Comparison of ENCODE assay signal across 8 cellular contexts in genomic region chr12:65695077-65695865, GRCh38.
A peak's percentile ranks its signal among the peaks of the same experiment; 100 is the strongest.
DNase-seq lines count a peak whose midpoint lies in the region; ATAC-seq and TF ChIP-seq lines count a peak whose summit lies in the region.

No MANE protein-coding gene starts in this region.

- no peak overlapping the region for H3K9ac ChIP-seq in GM23248

- H3K27me3 ChIP-seq in GM23248 (replicated peaks; ENCODE audit: insufficient read depth) (no peaks in the 10 kb centered on the region), SJSA1 (replicated peaks) (peaks cover 36% of the 10 kb centered on the region)

- intact Hi-C loops in sciatic nerve (cut with DNase I): no loop called here

- no peak overlapping the region for H2AFZ ChIP-seq in GM23248

- peaks cover 35% of the 10 kb centered on the region for H3F3A ChIP-seq in GM23248 (ENCODE audit: insufficient read depth)

- no peaks in the 10 kb centered on the region for H3K9me2 ChIP-seq in GM23248 (ENCODE audit: insufficient read depth)

- no peaks in the 10 kb centered on the region for H3K79me2 ChIP-seq in GM23248 (ENCODE audit: insufficient read depth)

- H3K4me3 ChIP-seq in GM23248: peak overlapping the region; percentile 2; the same call in 1 of the 2 replicates
- H3K4me3 ChIP-seq in SJSA1: no peak overlapping the region
- no peak overlapping the region for H3K4me3 ChIP-seq in fibroblast of villous mesenchyme (ENCODE audit: low read depth, low read length)

- peaks cover 36% of the 10 kb centered on the region for H3K4me1 ChIP-seq in GM23248 (ENCODE audit: insufficient read depth)
- H3K4me1 ChIP-seq in SJSA1 (replicated peaks): peaks cover 8% of the 10 kb centered on the region; the same call in 1 of the 2 replicates

- ATAC-seq in sciatic nerve: no peak

- 27% methylated on average over 4 of the region's 4 CpGs for WGBS in GM23248 (ENCODE audit: low coverage in 1 of 2, low lambda C conversion rate in 2 of 2, missing lambda C conversion rate in 2 of 2), 2 experiments

- H3K4me2 ChIP-seq in GM23248 (ENCODE audit: unreplicated experiment): peak overlapping the region; percentile 47

- DNase-seq in GM23248: peak; percentile 96
- peak; percentile 97 to 99 for DNase-seq in SJSA1 (ENCODE audit: low read depth in 1 of 2, low spot score in 2 of 2)
- peak; percentile 99 for DNase-seq in fibroblast of villous mesenchyme (ENCODE audit: low read depth)
- DNase-seq in sciatic nerve (ENCODE audit: low spot score): peak; percentile 63
- DNase-seq in activated CD4-positive, alpha-beta T cell treated with anti-CD3 and anti-CD28 coated beads, Interleukin-2, amount 50 U/mL, for 48 hours: no peak
- DNase-seq in NCI-H146 (lab: John Stamatoyannopoulos, UW): no peak
- no peak for DNase-seq in GM13976 (ENCODE audit: low spot score)
- DNase-seq in COR-L47 (lab: John Stamatoyannopoulos, UW): no peak

- no peak for TF ChIP-seq CTCF in fibroblast of villous mesenchyme (IDR thresholded peaks at IDR 0.05; ENCODE audit: insufficient read depth, low read depth, low read length)
- TF ChIP-seq CTCF in GM13976 (IDR thresholded peaks at IDR 0.05; ENCODE audit: borderline replicate concordance, control extremely low read depth, extremely low read depth, insufficient read depth, missing control alignments): no peak

- H3K9me3 ChIP-seq in GM23248 (ENCODE audit: low read depth) (no peaks in the 10 kb centered on the region), SJSA1 (replicated peaks) (no peaks in the 10 kb centered on the region; the same call in 1 of the 2 replicates)

- in situ Hi-C loops in GM23248 (cut with MboI) (loop anchor here (25.0 kb wide), 1 partner anchor 383 kb away; no protein-coding TSS in a partner anchor), GM13976 (cut with MboI; ENCODE audit: low sequenced_read_pairs, unreplicated experiment) (loop anchor here (25.0 kb wide), 1 partner anchor 383 kb away; no protein-coding TSS in a partner anchor)

- H3K27ac ChIP-seq in GM23248 (0 out of 2 replicates have a peak overlapping the region, but pooled peaks have one; percentile 16), SJSA1 (no peak overlapping the region)

- H4K20me1 ChIP-seq in GM23248 (ENCODE audit: insufficient read depth): no peaks in the 10 kb centered on the region

- H3K36me3 ChIP-seq in GM23248 (ENCODE audit: low read depth) (no peaks in the 10 kb centered on the region), SJSA1 (no peaks in the 10 kb centered on the region)

Comparison
In these comparisons a context has a peak if more than half of its experiments do, and no peak if none do; other contexts are left out.
1. DNase-seq: peak in GM23248 (single experiment), SJSA1 (2 of 2), fibroblast of villous mesenchyme (single experiment) and sciatic nerve (single experiment); none in activated CD4-positive, alpha-beta T cell treated with anti-CD3 and anti-CD28 coated beads, Interleukin-2, amount 50 U/mL, for 48 hours (0 of 2), NCI-H146 (single experiment), GM13976 (single experiment) and COR-L47 (single experiment).